8 cellular contexts compared by ENCODE assay signal in the genomic region with DNA sequence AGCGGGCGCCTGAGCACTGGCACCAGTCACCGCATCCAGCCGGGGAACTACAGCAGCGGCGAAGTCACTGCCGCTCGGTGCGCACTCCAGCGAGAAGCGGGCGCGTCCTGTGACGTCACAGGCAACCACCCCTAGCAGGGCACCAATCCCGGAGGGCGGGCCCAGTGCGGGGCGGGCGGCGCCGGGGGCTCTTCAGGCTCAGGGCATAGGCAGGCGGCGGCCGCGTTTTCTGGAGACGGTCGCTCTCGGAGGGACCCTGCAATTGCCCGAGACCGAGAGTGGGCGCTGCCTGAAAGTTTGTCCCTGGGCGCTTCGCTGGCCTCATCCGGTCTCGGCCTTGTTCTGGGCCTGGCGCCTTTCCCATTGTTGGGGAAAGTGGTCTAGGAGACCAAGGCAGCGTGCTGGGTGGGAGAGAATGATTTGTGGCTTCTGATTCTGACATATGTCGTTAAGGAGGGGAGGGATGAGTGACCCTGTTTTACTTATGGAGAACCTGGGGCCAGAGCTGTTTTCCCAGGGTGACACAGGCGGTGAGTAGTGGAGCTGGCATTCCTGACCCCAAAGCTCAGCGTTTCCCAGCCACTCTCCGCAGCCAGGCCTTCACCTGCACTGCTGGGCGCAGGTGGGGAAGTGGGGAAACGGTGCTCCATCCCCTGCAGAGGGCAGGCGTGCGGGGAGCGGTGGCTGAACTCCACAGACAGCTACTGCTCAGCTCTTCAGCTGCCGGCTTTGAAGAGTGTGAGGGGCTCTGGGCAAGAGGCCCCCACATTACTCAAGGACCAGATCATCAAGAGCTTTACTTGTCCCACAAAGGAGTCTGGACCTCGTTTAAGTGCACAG. TPM values are rescaled to one million over a fixed set of nuclear protein-coding genes. Genes with fewer than 3 reads are reported as not detected.
DNase-seq lines count a peak whose midpoint lies in the region; ATAC-seq and TF ChIP-seq lines count a peak whose summit lies in the region.
"Not testable (repeated sequence)": the region's sequence is repeated elsewhere in the genome, so short reads cannot be mapped to it uniquely, and the experiment has no call there.

TSS of gene FAHD2B (minus strand) at position 111 of the 840 bp plus-strand sequence. CDS start 3,176 bp downstream, outside the sequence.

- intact Hi-C loops in cardiac septum (cut with DNase I); posterior vena cava (cut with DNase I): not testable (repeated sequence)

- DNase-seq in NCI-H1417 (lab: John Stamatoyannopoulos, UW) (peak; percentile 47 to 81 (median 52)), adipocyte (ENCODE audit: low read depth) (peak; percentile 81), cardiac septum (ENCODE audit: low spot score) (peak; percentile 89), posterior vena cava (ENCODE audit: low spot score) (peak; percentile 95)
- peak; percentile 77 for DNase-seq in T-helper 2 cell treated with Interferon-gamma antibody and Interleukin-4, amounts not matched to agents 5 μg/mL and 100 μg/mL, for 36 hours (ENCODE audit: low spot score)
- DNase-seq in thoracic aorta (ENCODE audit: low spot score) = not testable (repeated sequence)

- peak within 1 kb of the TSS; percentile 57 for H3K27ac Mint-ChIP-seq in T-helper 2 cell treated with Interferon-gamma antibody and Interleukin-4, amounts not matched to agents 5 μg/mL and 100 μg/mL, for 36 hours

- H3K4me3 Mint-ChIP-seq in T-helper 2 cell treated with Interferon-gamma antibody and Interleukin-4, amounts not matched to agents 5 μg/mL and 100 μg/mL, for 36 hours = peak within 1 kb of the TSS; percentile 79

- ATAC-seq in HG02852 (IDR thresholded peaks at IDR 0.05; ENCODE audit: unreplicated experiment) = peak; percentile 86
- peak; percentile 54 for ATAC-seq in thoracic aorta (ENCODE audit: insufficient number of reproducible peaks, low FRiP score, low read depth)

- peaks cover 20% of the 10 kb centered on the region for H3K27me3 Mint-ChIP-seq in T-helper 2 cell treated with Interferon-gamma antibody and Interleukin-4, amounts not matched to agents 5 μg/mL and 100 μg/mL, for 36 hours (ENCODE audit: low read depth)

- H3K9me3 Mint-ChIP-seq in T-helper 2 cell treated with Interferon-gamma antibody and Interleukin-4, amounts not matched to agents 5 μg/mL and 100 μg/mL, for 36 hours = peaks cover 12% of the 10 kb centered on the region

- peaks cover 11% of the 10 kb centered on the region for H3K4me1 Mint-ChIP-seq in T-helper 2 cell treated with Interferon-gamma antibody and Interleukin-4, amounts not matched to agents 5 μg/mL and 100 μg/mL, for 36 hours (ENCODE audit: low read depth)

- H3K4me3 ChIP-seq in GM12875 (ENCODE audit: low read depth, low read length) (peak within 1 kb of the TSS; percentile 36), adipocyte (ENCODE audit: low read length) (peak within 1 kb of the TSS; percentile 37), thoracic aorta (peak within 1 kb of the TSS; percentile 71)

- H3K4me1 ChIP-seq in adipocyte (ENCODE audit: control insufficient read depth, insufficient read depth, low read length); thoracic aorta (ENCODE audit: control insufficient read depth in 1 of 2, low read depth in 2 of 2): not testable (repeated sequence)

- H3K27ac ChIP-seq in thoracic aorta = peak within 1 kb of the TSS; percentile 47 to 52

- not testable (repeated sequence) for H3K9ac ChIP-seq in adipocyte (ENCODE audit: low read length)

- H3K36me3 ChIP-seq in adipocyte (ENCODE audit: control insufficient read depth, insufficient read depth, low read length, severe bottlenecking); thoracic aorta: not testable (repeated sequence)

- H3K27me3 ChIP-seq in adipocyte (replicated peaks; ENCODE audit: control insufficient read depth, insufficient read depth, low read length) = peaks cover 16% of the 10 kb centered on the region
- not testable (repeated sequence) for H3K27me3 ChIP-seq in thoracic aorta (replicated peaks; ENCODE audit: insufficient read depth)

- not testable (repeated sequence) for TF ChIP-seq CTCF in GM12875 (IDR thresholded peaks at IDR 0.05; ENCODE audit: borderline replicate concordance, insufficient read depth, low read depth, low read length); thoracic aorta (IDR thresholded peaks at IDR 0.05)

- H3K9me3 ChIP-seq in adipocyte (ENCODE audit: control insufficient read depth, low read length); thoracic aorta: not testable (repeated sequence)

- not testable (repeated sequence) for H3K36me3 Mint-ChIP-seq in T-helper 2 cell treated with Interferon-gamma antibody and Interleukin-4, amounts not matched to agents 5 μg/mL and 100 μg/mL, for 36 hours (ENCODE audit: low read depth)

RNA-seq across cellular contexts. Expression of gene FAHD2B, which starts in this region (rescaled TPM):
- 19.3 TPM for total RNA-seq in cardiac septum
- 10 to 100 TPM in 1 of 2 donors, 1 to 10 TPM in 1; 8.6 to 11.2 TPM for total RNA-seq in posterior vena cava
- 1 to 10 TPM; 6.6 to 7.5 TPM for total RNA-seq in thoracic aorta
